Comparison of ENCODE assay signal across 11 cellular contexts in the genomic region with DNA sequence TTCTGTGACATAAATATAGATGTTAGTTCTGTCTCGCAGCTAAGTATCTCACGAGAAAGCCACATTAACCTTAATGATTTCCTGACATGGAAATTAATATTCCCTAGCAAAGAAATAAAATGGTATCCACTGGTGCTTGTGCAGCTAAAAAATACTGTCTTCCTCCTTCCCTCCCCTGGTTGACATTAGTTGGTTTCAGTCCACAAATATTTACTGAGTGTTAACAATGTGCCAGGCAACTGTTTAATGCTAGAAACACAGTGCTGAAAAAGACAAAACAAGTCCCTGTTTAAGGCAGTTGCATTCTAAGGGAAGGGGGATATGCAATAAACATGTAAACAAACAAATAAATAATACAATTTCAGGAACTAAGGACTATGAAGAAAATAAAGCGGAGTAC. TPM values are rescaled to one million over a fixed set of nuclear protein-coding genes. Genes with fewer than 3 reads are reported as not detected.
DNase-seq lines count a peak whose midpoint lies in the region; ATAC-seq and TF ChIP-seq lines count a peak whose summit lies in the region.
"Had no signal": no experiment of that assay in that cellular context is flagged by ENCODE, and none has a peak within 500 bp of the region (broad histone marks: within the 10 kb centered on the region; RNA-seq: fewer than 3 reads in every experiment).

No MANE protein-coding gene starts in this region.

- no peaks in the 10 kb centered on the region for H3K79me2 ChIP-seq in trophoblast cell (ENCODE audit: control insufficient read depth, insufficient read depth, low read length, poor library complexity)

- in situ Hi-C loops in KBM-7 (cut with MboI; ENCODE audit: low pct_unique_long_range_greater_than_20kb, low sequenced_read_pairs): loop anchor here (25.0 kb wide), 1 partner anchor 249 kb away; no protein-coding TSS in a partner anchor

- H3K9ac ChIP-seq in trophoblast cell (ENCODE audit: low read length): no peak overlapping the region

- TF ChIP-seq CTCF in breast epithelium (IDR thresholded peaks at IDR 0.05) (no peak), mesothelial cell of epicardium (IDR thresholded peaks at IDR 0.05; ENCODE audit: unreplicated experiment) (no peak)

- H2AFZ ChIP-seq in trophoblast cell (ENCODE audit: insufficient read depth, low read length, poor library complexity): no peak overlapping the region

- no peak overlapping the region for H2BK12ac ChIP-seq in trophoblast cell (ENCODE audit: low read length)

- H3K4me1 Mint-ChIP-seq in mesothelial cell of epicardium: peaks cover 49% of the 10 kb centered on the region

- ATAC-seq in right cardiac atrium (no peak), left ventricle myocardium superior (no peak), HG03280 (IDR thresholded peaks at IDR 0.05; ENCODE audit: unreplicated experiment) (no peak), GM18907 (IDR thresholded peaks at IDR 0.05; ENCODE audit: unreplicated experiment) (no peak)

- intact Hi-C loops in right cardiac atrium (cut with DNase I): no loop called here
- intact Hi-C loops in left ventricle myocardium superior (cut with micrococcal nuclease): no loop called here
- intact Hi-C loops in breast epithelium (cut with DNase I; ENCODE audit: low total_unique reads): no loop called here

- 87% methylated on average over 3 of the region's 3 CpGs for WGBS in right cardiac atrium
- no CpG with 5 or more reads among the region's 3 CpGs for WGBS in trophoblast cell (ENCODE audit: extremely low coverage, insufficient coverage, insufficient read length)

- no peak for DNase-seq in right cardiac atrium
- DNase-seq in left ventricle myocardium superior: no peak
- no peak for DNase-seq in breast epithelium (ENCODE audit: low spot score in 2 of 2)
- DNase-seq in mesothelial cell of epicardium (ENCODE audit: low spot score in 2 of 2, unreplicated experiment in 2 of 2): no peak
- DNase-seq in trophoblast cell: no peak
- DNase-seq in KBM-7: no peak
- DNase-seq: activated T-cell treated with anti-CD3 and anti-CD28 coated beads, Interleukin-2, amount 50 U/mL, for 4 hours; NCI-H1092; OCI-M1 had no signal

- H4K8ac ChIP-seq in trophoblast cell (ENCODE audit: low read depth, low read length): no peak overlapping the region

- no peaks in the 10 kb centered on the region for H3K9me3 Mint-ChIP-seq in mesothelial cell of epicardium
- H3K9me3 Mint-ChIP-seq: activated T-cell treated with anti-CD3 and anti-CD28 coated beads, Interleukin-2, amount 50 U/mL, for 4 hours had no signal

- peaks cover 4% of the 10 kb centered on the region for H3K79me1 ChIP-seq in trophoblast cell (ENCODE audit: low read length)

- H3K27me3 ChIP-seq in right cardiac atrium (ENCODE audit: control insufficient read depth, insufficient read depth): no peaks in the 10 kb centered on the region
- no peaks in the 10 kb centered on the region for H3K27me3 ChIP-seq in breast epithelium
- no peaks in the 10 kb centered on the region for H3K27me3 ChIP-seq in trophoblast cell (ENCODE audit: insufficient read depth, low read length)

- H2AK5ac ChIP-seq in trophoblast cell (ENCODE audit: low read length): no peak overlapping the region

- no peaks in the 10 kb centered on the region for H3K36me3 Mint-ChIP-seq in mesothelial cell of epicardium

- H3K36me3 ChIP-seq in breast epithelium (no peaks in the 10 kb centered on the region), trophoblast cell (ENCODE audit: control insufficient read depth in 1 of 2, insufficient read depth in 2 of 2, low read length in 2 of 2) (no peaks in the 10 kb centered on the region)

- no peak overlapping the region for H4K91ac ChIP-seq in trophoblast cell (ENCODE audit: low read depth, low read length)

- H3K4me2 ChIP-seq in trophoblast cell (ENCODE audit: low read length): no peak overlapping the region

- no peak overlapping the region for H2BK5ac ChIP-seq in trophoblast cell (ENCODE audit: low read depth, low read length, poor library complexity)

- no peaks in the 10 kb centered on the region for H3K9me3 ChIP-seq in right cardiac atrium (ENCODE audit: control insufficient read depth, low read length)
- no peaks in the 10 kb centered on the region for H3K9me3 ChIP-seq in breast epithelium
- no peaks in the 10 kb centered on the region for H3K9me3 ChIP-seq in trophoblast cell (ENCODE audit: insufficient read depth, low read depth, low read length)

- no peak overlapping the region for H3K18ac ChIP-seq in trophoblast cell (ENCODE audit: low read length)

- H3K27ac ChIP-seq in right cardiac atrium (ENCODE audit: low read length) (peak overlapping the region; percentile 82), breast epithelium (peak overlapping the region; percentile 50 to 54), trophoblast cell (ENCODE audit: low read depth, low read length) (no peak overlapping the region)

- no peak overlapping the region for H4K12ac ChIP-seq in trophoblast cell (ENCODE audit: low read depth, low read length)

- TF ChIP-seq POLR2A in breast epithelium (IDR thresholded peaks at IDR 0.05): no peak

- no peaks in the 10 kb centered on the region for H3K27me3 Mint-ChIP-seq in mesothelial cell of epicardium (ENCODE audit: low read depth)

- H3K4me1 ChIP-seq in right cardiac atrium (ENCODE audit: control insufficient read depth, insufficient read depth, low read length) (peaks cover 2% of the 10 kb centered on the region), breast epithelium (no peaks in the 10 kb centered on the region), trophoblast cell (ENCODE audit: control insufficient read depth in 1 of 2, insufficient read depth in 2 of 2, low read length in 2 of 2) (peaks cover 7 to 17% of the 10 kb centered on the region in 2 experiments)

- H3K4ac ChIP-seq in trophoblast cell (ENCODE audit: low read depth, low read length): no peak overlapping the region

- H3K23ac ChIP-seq in trophoblast cell (ENCODE audit: low read length): no peak overlapping the region

- no peak overlapping the region for H3K4me3 Mint-ChIP-seq in mesothelial cell of epicardium
- H3K4me3 Mint-ChIP-seq: activated T-cell treated with anti-CD3 and anti-CD28 coated beads, Interleukin-2, amount 50 U/mL, for 4 hours had no signal

- H3K27ac Mint-ChIP-seq in mesothelial cell of epicardium: peak overlapping the region; percentile 31

- H3K14ac ChIP-seq in trophoblast cell (ENCODE audit: low read length): no peak overlapping the region

- H3K4me3 ChIP-seq in right cardiac atrium (ENCODE audit: low read length) (no peak overlapping the region), breast epithelium (no peak overlapping the region), trophoblast cell (ENCODE audit: low read depth, low read length) (no peak overlapping the region)

- H2BK120ac ChIP-seq in trophoblast cell (ENCODE audit: insufficient read depth, low read length, poor library complexity): no peak overlapping the region

RNA-seq across cellular contexts. Expression of a gene that starts 44.2 kb away (rescaled TPM):
- 10 to 100 TPM; 12.8 to 14.8 (median 13.4) TPM for total RNA-seq in right cardiac atrium
- 8.5 TPM for polyA plus RNA-seq in right cardiac atrium
- total RNA-seq in left ventricle myocardium superior: 10.7 TPM
- 10 to 100 TPM; 26.9 to 39.8 (median 36.7) TPM for total RNA-seq in breast epithelium
- total RNA-seq in mesothelial cell of epicardium: 35.4 to 35.6 TPM (median 35.4 TPM) in 3 replicates
- 14.6 and 15.9 TPM in 2 replicates for polyA plus RNA-seq in trophoblast cell (2013)
